9 cellular contexts compared by ENCODE assay signal in genomic region chrX:15674899-15675489, GRCh38. TPM values are rescaled to one million over a fixed set of nuclear protein-coding genes. Genes with fewer than 3 reads are reported as not detected.
DNase-seq lines count a peak whose midpoint lies in the region; ATAC-seq, FAIRE-seq and TF ChIP-seq lines count a peak whose summit lies in the region.
"Had no signal": no experiment of that assay in that cellular context is flagged by ENCODE, and none has a peak within 500 bp of the region (broad histone marks: within the 10 kb centered on the region; RNA-seq: fewer than 3 reads in every experiment).

No MANE protein-coding gene starts in this region.

- peaks cover 13% of the 10 kb centered on the region for H3K4me1 Mint-ChIP-seq in activated B cell treated with CpG ODN at 0.5 μM for 24 hours

- H3K27ac ChIP-seq in keratinocyte (ENCODE audit: control insufficient read depth, insufficient read depth, low read length) = peak overlapping the region; percentile 99

- H3K79me2 ChIP-seq in keratinocyte (ENCODE audit: control insufficient read depth, insufficient read depth, low read length) = peaks cover 43% of the 10 kb centered on the region

- no peaks in the 10 kb centered on the region for H3K36me3 Mint-ChIP-seq in activated B cell treated with CpG ODN at 0.5 μM for 24 hours (ENCODE audit: low read depth)
- H3K36me3 Mint-ChIP-seq: IgD-negative memory B cell had no signal

- H3K9ac ChIP-seq in keratinocyte (ENCODE audit: control insufficient read depth, extremely low read depth, insufficient read depth, low read length) = peak overlapping the region; percentile 99

- H3K27me3 ChIP-seq in keratinocyte (ENCODE audit: control insufficient read depth, extremely low read depth, insufficient read depth, low read length) = no peaks in the 10 kb centered on the region

- H3K4me3 ChIP-seq in AG09309 (ENCODE audit: control insufficient read depth, low read depth, low read length) = peak overlapping the region; percentile 91
- peak overlapping the region; percentile 71 to 77 (median 75) for H3K4me3 ChIP-seq in keratinocyte (ENCODE audit: control insufficient read depth in 2 of 3, extremely low read depth in 1 of 3, insufficient read depth in 2 of 3, low read depth in 1 of 3, low read length in 3 of 3)

- H3K36me3 ChIP-seq in keratinocyte (ENCODE audit: control insufficient read depth in 2 of 2, extremely low read depth in 1 of 2, insufficient read depth in 2 of 2, low read length in 2 of 2) = peaks cover 3 to 4% of the 10 kb centered on the region in 2 experiments

- CTCF ChIA-PET in activated B cell treated with CpG ODN at 0.5 μM for 24 hours (lab: Charles Lee) = no interaction called here

- peak overlapping the region; percentile 98 for H3K4me2 ChIP-seq in keratinocyte (ENCODE audit: control insufficient read depth, extremely low read depth, insufficient read depth, low read depth, low read length)

- ATAC-seq in GM19023 (IDR thresholded peaks at IDR 0.05; ENCODE audit: unreplicated experiment) (peak; percentile 86), HG03175 (IDR thresholded peaks at IDR 0.05; ENCODE audit: unreplicated experiment) (peak; percentile 82), activated B cell treated with CpG ODN at 0.5 μM for 24 hours (ENCODE audit: low read depth) (peak; percentile 83)

- FAIRE-seq in keratinocyte (lab: Jason Lieb, UNC) = peak; percentile 70

- H3K27me3 Mint-ChIP-seq in activated B cell treated with CpG ODN at 0.5 μM for 24 hours = no peaks in the 10 kb centered on the region

- H3K27ac Mint-ChIP-seq in activated B cell treated with CpG ODN at 0.5 μM for 24 hours = no peak overlapping the region
- H3K27ac Mint-ChIP-seq: IgD-negative memory B cell had no signal

- H3K9me3 Mint-ChIP-seq in activated B cell treated with CpG ODN at 0.5 μM for 24 hours = no peaks in the 10 kb centered on the region
- H3K9me3 Mint-ChIP-seq: IgD-negative memory B cell had no signal

- no peak overlapping the region for H3K4me3 Mint-ChIP-seq in activated B cell treated with CpG ODN at 0.5 μM for 24 hours
- H3K4me3 Mint-ChIP-seq: IgD-negative memory B cell had no signal

- POLR2A ChIA-PET in activated B cell treated with CpG ODN at 0.5 μM for 24 hours (lab: Charles Lee) = interaction anchor here (1.0 to 2.5 kb wide), 7 partner anchors 8 to 1045 kb away, joined by 3 to 19 read pairs (median 7); partner anchors contain the start of genes AP1S2, CA5B, SYAP1 and ZRSR2

- dilution Hi-C loops in keratinocyte (cut with MboI; ENCODE audit: extremely low pct_ligation_motif_present, low sequenced_read_pairs) = loop anchor here (25.0 kb wide), 1 partner anchor 213 kb away; no protein-coding TSS in a partner anchor

- H3K9me3 ChIP-seq in keratinocyte (ENCODE audit: control insufficient read depth, low read depth, low read length) = no peaks in the 10 kb centered on the region

- no peaks in the 10 kb centered on the region for H3K9me1 ChIP-seq in keratinocyte (ENCODE audit: control insufficient read depth, extremely low read depth, insufficient read depth, low read length)

- peak overlapping the region; percentile 99 for H2AFZ ChIP-seq in keratinocyte (ENCODE audit: control insufficient read depth, low read length)

- TF ChIP-seq CTCF in AG09309 (IDR thresholded peaks at IDR 0.05; ENCODE audit: control insufficient read depth, insufficient read depth, low read depth, low read length, missing control alignments) = no peak
- no peak for TF ChIP-seq CTCF in activated B cell treated with CpG ODN at 0.5 μM for 24 hours (IDR thresholded peaks at IDR 0.05)
- TF ChIP-seq CTCF in keratinocyte (optimal IDR thresholded peaks at IDR 0.05 in 1 of 3, IDR thresholded peaks at IDR 0.05 in 1 of 3, conservative IDR thresholded peaks at IDR 0.05 in 1 of 3; ENCODE audit: extremely low read depth in 1 of 3, insufficient read depth in 2 of 3, low read length in 3 of 3) = no peak

- H3K4me1 ChIP-seq in keratinocyte (ENCODE audit: control insufficient read depth, extremely low read depth, insufficient read depth, low read length) = peaks cover 19% of the 10 kb centered on the region

- DNase-seq in AG09309 (ENCODE audit: low read depth) (peak; percentile 76), NCI-H2227 treated with DMSO at 0.1 percent for 48 hours (lab: John Stamatoyannopoulos, UW) (peak; percentile 98), activated B cell treated with CpG ODN at 0.5 μM for 24 hours (peak; percentile 75), cerebellar cortex (ENCODE audit: low spot score) (peak; percentile 93), keratinocyte (ENCODE audit: low read depth, low spot score) (peak; percentile 94)
- peak; percentile 80 to 83 (median 82) for DNase-seq in stimulated activated CD4-positive, alpha-beta T cell treated with anti-CD3 and anti-CD28 coated beads, Interleukin-12 subunit alpha, Interleukin-12 subunit beta, amount 100 ng/mL, for 48 hours (ENCODE audit: low read depth in 2 of 3, low spot score in 1 of 3)

- H4K20me1 ChIP-seq in keratinocyte (ENCODE audit: control insufficient read depth, extremely low read depth, insufficient read depth, low read length) = no peaks in the 10 kb centered on the region

- intact Hi-C loops in activated B cell treated with CpG ODN at 0.5 μM for 24 hours (cut with micrococcal nuclease) = loop anchor here (1.0 to 10.0 kb wide), 12 partner anchors 63 to 1190 kb away; partner anchors contain the start of genes CA5B, FANCB, GRPR and MOSPD2

RNA-seq across cellular contexts. Expression of gene CLTRN, which starts 10.4 kb away (rescaled TPM):
- 0.20 and 0.24 TPM in 2 replicates for total RNA-seq in activated B cell treated with CpG ODN at 0.5 μM for 24 hours
- polyA plus RNA-seq in keratinocyte = 0.79 to 1.4 TPM (median 1.3 TPM) in 3 replicates
- polyA plus RNA-seq in keratinocyte (2011; ENCODE audit: low read depth) = 5.7 TPM
- polyA plus RNA-seq in keratinocyte (2011; cell fraction: cytosol; rRNA removed) = 0.86 and 2.1 TPM in 2 replicates
- polyA plus RNA-seq in keratinocyte (2011; cell fraction: nucleus; rRNA removed) = 1.0 and 1.3 TPM in 2 replicates
- 0.52 and 1.4 TPM in 2 replicates for polyA plus RNA-seq in keratinocyte (2012; ENCODE audit: low replicate concordance)
- polyA minus RNA-seq in keratinocyte = 0.59 to 0.77 TPM in 2 of 3 replicates, not detected in the other
- polyA minus RNA-seq in keratinocyte (2011; cell fraction: cytosol; rRNA and poly(A)+ RNA removed) = not detected
- polyA minus RNA-seq in keratinocyte (2011; cell fraction: nucleus; rRNA and poly(A)+ RNA removed) = not detected in 2 replicates
- polyA plus RNA-seq: IgD-negative memory B cell had no signal

Comparison
In these comparisons a context has a peak if more than half of its experiments do, and no peak if none do; other contexts are left out.
1. Peak in every context shown above with its lines: DNase-seq, ATAC-seq, H3K4me3 ChIP-seq and H3K27ac ChIP-seq.